11 cellular contexts compared by ENCODE assay signal in the genomic region with DNA sequence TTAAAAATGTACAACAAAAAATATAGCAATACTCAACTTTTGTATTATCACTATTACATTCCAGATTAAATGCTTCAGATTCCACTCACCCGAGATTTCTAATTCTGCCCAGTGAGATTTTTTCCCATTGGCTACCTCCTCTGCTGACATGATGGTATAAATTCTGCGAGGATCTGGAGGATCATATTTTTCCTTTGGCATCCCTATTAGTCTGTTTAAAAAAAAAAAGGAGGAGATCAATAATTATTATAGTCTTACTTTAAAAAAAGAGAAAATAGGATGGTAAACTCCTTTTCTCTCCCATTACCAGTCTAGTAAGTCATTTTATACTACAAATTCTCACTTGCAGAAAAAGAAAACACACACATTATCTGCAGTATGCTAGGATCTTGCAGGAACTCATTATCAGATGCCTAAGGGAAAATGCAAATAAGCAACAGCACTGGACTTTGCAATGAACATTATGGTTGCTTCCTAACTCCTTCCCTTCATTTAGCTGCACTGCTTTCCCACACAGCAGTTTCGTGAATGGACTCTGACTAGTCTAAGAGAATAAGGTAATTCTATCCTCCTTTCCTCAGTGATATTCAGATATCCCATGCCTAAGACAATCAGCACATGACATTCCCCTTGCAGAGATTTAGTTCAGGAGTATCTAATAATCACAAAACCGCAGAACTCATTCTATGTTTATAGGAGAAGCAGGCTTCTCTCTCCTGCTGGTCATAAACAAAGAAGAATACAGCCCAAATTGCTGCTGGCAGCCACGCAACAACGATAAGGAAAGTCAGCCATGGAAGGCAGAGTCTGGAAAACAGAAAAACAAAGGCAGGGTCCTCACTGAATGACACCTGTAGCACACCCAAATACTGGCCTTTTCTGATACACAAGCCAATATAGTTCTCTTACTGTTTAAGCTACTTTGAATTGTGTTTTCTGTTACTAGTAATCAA. TPM values are rescaled to one million over a fixed set of nuclear protein-coding genes. Genes with fewer than 3 reads are reported as not detected.
DNase-seq lines count a peak whose midpoint lies in the region; ATAC-seq and TF ChIP-seq lines count a peak whose summit lies in the region.
"Had no signal": no experiment of that assay in that cellular context is flagged by ENCODE, and none has a peak within 500 bp of the region (broad histone marks: within the 10 kb centered on the region; RNA-seq: fewer than 3 reads in every experiment).

No MANE protein-coding gene starts in this region.

- H3K4me1 ChIP-seq in CD8-positive, alpha-beta memory T cell (ENCODE audit: insufficient read depth, low read length), result peaks cover 36% of the 10 kb centered on the region
- H3K4me1 ChIP-seq in duodenal mucosa (ENCODE audit: control insufficient read depth in 1 of 2, insufficient read depth in 2 of 2, low read length in 2 of 2), result peaks cover 11 to 16% of the 10 kb centered on the region in 2 donors
- no peaks in the 10 kb centered on the region for H3K4me1 ChIP-seq in Karpas-422 (ENCODE audit: low read length)
- peaks cover 11% of the 10 kb centered on the region for H3K4me1 ChIP-seq in lower lobe of right lung

- H3K27ac ChIP-seq in CD8-positive, alpha-beta memory T cell (ENCODE audit: low read depth, low read length), result no peak overlapping the region
- no peak overlapping the region for H3K27ac ChIP-seq in duodenal mucosa (ENCODE audit: low read depth, low read length)
- H3K27ac ChIP-seq in Karpas-422 (ENCODE audit: low read length), result no peak overlapping the region
- H3K27ac ChIP-seq in lower lobe of right lung, result no peak overlapping the region
- H3K27ac ChIP-seq: stomach had no signal

- H3K4me1 Mint-ChIP-seq in CD8-positive, alpha-beta memory T cell, result peaks cover 53 to 81% (median 74%) of the 10 kb centered on the region in 3 donors
- H3K4me1 Mint-ChIP-seq in natural killer cell treated with Interleukin-12 subunit alpha and Interleukin-12 subunit beta and Interleukin-15 and Interleukin-18, amount 100 ng/mL, for 72 hours (ENCODE audit: low read depth in 2 of 2), result peaks cover 35% of the 10 kb centered on the region in 2 donors

- CTCF ChIA-PET in CD8-positive, alpha-beta memory T cell (lab: Charles Lee), result no interaction called here

- no peak for TF ChIP-seq CTCF in lower lobe of right lung (IDR thresholded peaks at IDR 0.05)

- H3K9me3 Mint-ChIP-seq in CD8-positive, alpha-beta memory T cell, result no peaks in the 10 kb centered on the region
- no peaks in the 10 kb centered on the region for H3K9me3 Mint-ChIP-seq in natural killer cell treated with Interleukin-12 subunit alpha and Interleukin-12 subunit beta and Interleukin-15 and Interleukin-18, amount 100 ng/mL, for 72 hours

- no peaks in the 10 kb centered on the region for H3K9me3 ChIP-seq in CD8-positive, alpha-beta memory T cell (ENCODE audit: low read length)
- H3K9me3 ChIP-seq in duodenal mucosa (ENCODE audit: control insufficient read depth in 1 of 2, low read length in 2 of 2) (no peaks in the 10 kb centered on the region), Karpas-422 (ENCODE audit: low read length) (no peaks in the 10 kb centered on the region), lower lobe of right lung (no peaks in the 10 kb centered on the region)
- H3K9me3 ChIP-seq: stomach had no signal

- no peaks in the 10 kb centered on the region for H3K27me3 ChIP-seq in CD8-positive, alpha-beta memory T cell (ENCODE audit: insufficient read depth, low read length, poor library complexity, severe bottlenecking)
- H3K27me3 ChIP-seq in duodenal mucosa (ENCODE audit: control insufficient read depth in 1 of 2, insufficient read depth in 2 of 2, low read length in 2 of 2) (no peaks in the 10 kb centered on the region), Karpas-422 (ENCODE audit: low read length) (no peaks in the 10 kb centered on the region), lower lobe of right lung (ENCODE audit: low read depth) (no peaks in the 10 kb centered on the region)
- H3K27me3 ChIP-seq: stomach had no signal

- H2AFZ ChIP-seq in Karpas-422 (ENCODE audit: low read length), result no peak overlapping the region

- H3K4me3 Mint-ChIP-seq in CD8-positive, alpha-beta memory T cell, result peak overlapping the region in 6 of 7 donors; percentile 1 to 49 (median 19)
- peak overlapping the region; percentile 65 for H3K4me3 Mint-ChIP-seq in natural killer cell treated with Interleukin-12 subunit alpha and Interleukin-12 subunit beta and Interleukin-15 and Interleukin-18, amount 100 ng/mL, for 72 hours

- H3K9me2 ChIP-seq in Karpas-422 (replicated peaks; ENCODE audit: insufficient read depth, low read length), result no peaks in the 10 kb centered on the region

- no peak overlapping the region for H3K4me3 ChIP-seq in CD8-positive, alpha-beta memory T cell (ENCODE audit: low read length)
- peak overlapping the region; percentile 26 to 39 for H3K4me3 ChIP-seq in duodenal mucosa (ENCODE audit: low read depth in 1 of 2, low read length in 2 of 2)
- H3K4me3 ChIP-seq in Karpas-422 (ENCODE audit: low read length), result no peak overlapping the region
- H3K4me3 ChIP-seq in lower lobe of right lung, result no peak overlapping the region
- H3K4me3 ChIP-seq: stomach had no signal

- H3K79me2 ChIP-seq in Karpas-422 (ENCODE audit: low read length), result peaks cover 43% of the 10 kb centered on the region

- peak in 1 of 2 donors; percentile 69 for ATAC-seq in natural killer cell treated with Interleukin-12 subunit alpha and Interleukin-12 subunit beta and Interleukin-15 and Interleukin-18, amount 100 ng/mL, for 72 hours
- ATAC-seq in HG03196 (IDR thresholded peaks at IDR 0.05; ENCODE audit: unreplicated experiment) (no peak), HG02885 (IDR thresholded peaks at IDR 0.05; ENCODE audit: poor library complexity, unreplicated experiment) (no peak), lower lobe of right lung (no peak)
- ATAC-seq: Right ventricle myocardium inferior had no signal

- no peaks in the 10 kb centered on the region for H4K20me1 ChIP-seq in Karpas-422 (ENCODE audit: insufficient read depth, low read depth, low read length)

- intact Hi-C loops in lower lobe of right lung (cut with DNase I), result no loop called here

- H3K4me2 ChIP-seq in Karpas-422 (ENCODE audit: low read depth, low read length, poor library complexity, severe bottlenecking), result no peak overlapping the region

- no peaks in the 10 kb centered on the region for H3K27me3 Mint-ChIP-seq in CD8-positive, alpha-beta memory T cell
- H3K27me3 Mint-ChIP-seq in natural killer cell treated with Interleukin-12 subunit alpha and Interleukin-12 subunit beta and Interleukin-15 and Interleukin-18, amount 100 ng/mL, for 72 hours, result no peaks in the 10 kb centered on the region

- H3K36me3 ChIP-seq in CD8-positive, alpha-beta memory T cell (ENCODE audit: insufficient read depth, low read length), result peaks cover 26% of the 10 kb centered on the region
- peaks cover 0 to 19% of the 10 kb centered on the region in 2 donors for H3K36me3 ChIP-seq in duodenal mucosa (ENCODE audit: control insufficient read depth in 1 of 2, insufficient read depth in 2 of 2, low read length in 2 of 2)
- no peaks in the 10 kb centered on the region for H3K36me3 ChIP-seq in Karpas-422 (ENCODE audit: insufficient read depth, low read length)
- H3K36me3 ChIP-seq in lower lobe of right lung, result peaks cover 42% of the 10 kb centered on the region

- H3K27ac Mint-ChIP-seq in CD8-positive, alpha-beta memory T cell, result peak overlapping the region in 6 of 8 donors; percentile 10 to 56 (median 31)
- H3K27ac Mint-ChIP-seq in natural killer cell treated with Interleukin-12 subunit alpha and Interleukin-12 subunit beta and Interleukin-15 and Interleukin-18, amount 100 ng/mL, for 72 hours, result peak overlapping the region; percentile 84 to 88

- no peak for DNase-seq in CD8-positive, alpha-beta memory T cell
- DNase-seq in NCI-H526 (lab: John Stamatoyannopoulos, UW) (peak; percentile 74 to 86), Karpas-422 (no peak), lower lobe of right lung (no peak)
- no peak for DNase-seq in natural killer cell treated with Interleukin-12 subunit alpha and Interleukin-12 subunit beta and Interleukin-15 and Interleukin-18, amount 100 ng/mL, for 72 hours (ENCODE audit: low spot score)
- DNase-seq: midbrain, stomach had no signal

- no peak overlapping the region for H3K9ac ChIP-seq in duodenal mucosa (ENCODE audit: low read depth in 1 of 2, low read length in 2 of 2)
- H3K9ac ChIP-seq in Karpas-422 (ENCODE audit: low read length), result no peak overlapping the region

- H3K36me3 Mint-ChIP-seq in CD8-positive, alpha-beta memory T cell, result peaks cover 0 to 54% (median 9%) of the 10 kb centered on the region in 3 donors
- H3K36me3 Mint-ChIP-seq in natural killer cell treated with Interleukin-12 subunit alpha and Interleukin-12 subunit beta and Interleukin-15 and Interleukin-18, amount 100 ng/mL, for 72 hours, result peaks cover 8% of the 10 kb centered on the region

- POLR2A ChIA-PET in CD8-positive, alpha-beta memory T cell (lab: Charles Lee), result no interaction called here

RNA-seq across cellular contexts. Expression of gene CNOT6L, which starts 42.7 kb away (rescaled TPM):
- 100 to 1,000 TPM in 1 of 2 experiments, 10 to 100 TPM in 1; 96.5 to 100 TPM for total RNA-seq in CD8-positive, alpha-beta memory T cell
- 45.2 TPM for polyA plus RNA-seq in CD8-positive, alpha-beta memory T cell
- total RNA-seq in natural killer cell treated with Interleukin-12 subunit alpha and Interleukin-12 subunit beta and Interleukin-15 and Interleukin-18, amount 100 ng/mL, for 72 hours, result 100 to 1,000 TPM in 1 of 2 donors, 10 to 100 TPM in 1; 90.2 to 130 TPM
- total RNA-seq in Karpas-422 (2014; rRNA removed; shearing (Covaris generic); ENCODE audit: low replicate concordance), result 7.0 and 16.7 TPM in 2 replicates
- total RNA-seq in lower lobe of right lung, result 54.1 TPM

Comparison
In these comparisons a context has a peak if more than half of its experiments do, and no peak if none do; other contexts are left out.
1. DNase-seq: peak in NCI-H526 (2 of 2); none in CD8-positive, alpha-beta memory T cell (0 of 5), natural killer cell treated with Interleukin-12 subunit alpha and Interleukin-12 subunit beta and Interleukin-15 and Interleukin-18, amount 100 ng/mL, for 72 hours (single experiment), Karpas-422 (single experiment) and lower lobe of right lung (single experiment).
2. H3K4me3 ChIP-seq: peak in duodenal mucosa (2 of 2); none in CD8-positive, alpha-beta memory T cell (single experiment), Karpas-422 (single experiment) and lower lobe of right lung (single experiment).